Comparison of ENCODE assay signal across 8 cellular contexts in the genomic region with DNA sequence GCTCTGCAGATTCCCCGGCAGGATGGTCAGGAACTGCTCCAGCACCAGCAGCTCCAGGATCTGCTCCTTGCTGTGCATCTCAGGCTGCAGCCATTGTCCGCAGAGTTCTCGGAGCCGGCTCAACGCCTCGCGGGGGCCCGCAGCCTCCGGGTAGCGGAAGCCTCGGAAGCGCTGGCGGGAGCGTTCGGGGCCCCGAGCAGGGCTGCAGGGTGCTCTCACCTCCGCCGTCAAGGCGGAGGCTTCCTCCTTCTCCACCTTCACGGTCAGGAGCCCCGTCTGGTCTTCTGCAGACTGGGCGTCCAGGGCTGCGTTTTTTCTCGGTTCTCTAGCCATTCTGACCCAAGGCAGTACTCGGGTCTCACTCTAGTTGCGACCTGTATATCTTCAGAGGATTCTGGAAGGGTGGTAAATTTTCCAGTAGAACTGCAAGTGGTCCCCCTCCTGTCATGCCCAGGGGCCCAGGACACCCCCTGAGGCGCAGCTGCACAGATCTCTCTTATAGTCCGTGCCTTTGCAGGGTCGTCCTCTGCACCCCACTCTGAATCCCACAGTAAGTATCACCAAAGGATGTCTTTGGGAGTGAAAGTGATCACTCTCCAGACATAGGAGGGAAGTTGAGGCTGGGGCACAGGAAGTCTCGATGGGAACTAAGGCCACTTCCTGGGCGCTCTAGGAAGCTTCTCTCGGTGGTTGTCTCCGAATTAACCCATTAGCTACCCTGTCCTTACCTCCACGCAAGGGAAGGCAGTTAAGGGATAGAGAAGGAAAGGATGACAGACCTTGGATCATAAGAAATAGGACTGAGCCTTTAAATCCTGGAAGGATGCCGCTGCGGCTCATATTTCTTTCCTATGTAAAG. TPM values are rescaled to one million over a fixed set of nuclear protein-coding genes. Genes with fewer than 3 reads are reported as not detected.
DNase-seq lines count a peak whose midpoint lies in the region; ATAC-seq and TF ChIP-seq lines count a peak whose summit lies in the region.

A gene (minus strand): TSS at position 622 of the 859 bp plus-strand sequence. CDS start 289 bp downstream, at position 333.

- DNase-seq in GM10266 (ENCODE audit: extremely low spot score) (peak; percentile 80), NCI-H187 (lab: John Stamatoyannopoulos, UW) (peak; percentile 63 to 78), astrocyte of the cerebellum (ENCODE audit: low read depth) (peak; percentile 86), hippocampal formation (lab: John Stamatoyannopoulos, UW) (peak; percentile 66 to 83), renal cortical epithelial cell (ENCODE audit: low read depth) (peak; percentile 85)
- DNase-seq in T-helper 2 cell treated with Interferon-gamma antibody and Interleukin-4, amounts not matched to agents 5 μg/mL and 100 μg/mL, for 36 hours (ENCODE audit: low spot score) = peak; percentile 70

- peak; percentile 86 for ATAC-seq in HG02678 (IDR thresholded peaks at IDR 0.05; ENCODE audit: unreplicated experiment)
- ATAC-seq in HG02970 (IDR thresholded peaks at IDR 0.05; ENCODE audit: low FRiP score, unreplicated experiment) = no peak

- H3K36me3 Mint-ChIP-seq in T-helper 2 cell treated with Interferon-gamma antibody and Interleukin-4, amounts not matched to agents 5 μg/mL and 100 μg/mL, for 36 hours (ENCODE audit: low read depth) = peaks cover 26% of the 10 kb centered on the region

- no peak for TF ChIP-seq CTCF in GM10266 (IDR thresholded peaks at IDR 0.05; ENCODE audit: control insufficient read depth, insufficient read depth, low read depth, missing control alignments)
- TF ChIP-seq CTCF in astrocyte of the cerebellum (IDR thresholded peaks at IDR 0.05; ENCODE audit: low read depth, low read length, missing control alignments) = no peak

- H3K4me1 Mint-ChIP-seq in T-helper 2 cell treated with Interferon-gamma antibody and Interleukin-4, amounts not matched to agents 5 μg/mL and 100 μg/mL, for 36 hours (ENCODE audit: low read depth) = peaks cover 24% of the 10 kb centered on the region

- peak within 1 kb of the TSS; percentile 86 for H3K27ac Mint-ChIP-seq in T-helper 2 cell treated with Interferon-gamma antibody and Interleukin-4, amounts not matched to agents 5 μg/mL and 100 μg/mL, for 36 hours

- no peaks in the 10 kb centered on the region for H3K27me3 Mint-ChIP-seq in T-helper 2 cell treated with Interferon-gamma antibody and Interleukin-4, amounts not matched to agents 5 μg/mL and 100 μg/mL, for 36 hours (ENCODE audit: low read depth)

- H3K4me3 ChIP-seq in astrocyte of the cerebellum (ENCODE audit: low read depth, low read length) = peak within 1 kb of the TSS; percentile 73

- in situ Hi-C loops in astrocyte of the cerebellum (cut with HindIII; ENCODE audit: low sequenced_read_pairs) = no loop called here

- H3K4me3 Mint-ChIP-seq in T-helper 2 cell treated with Interferon-gamma antibody and Interleukin-4, amounts not matched to agents 5 μg/mL and 100 μg/mL, for 36 hours = peak within 1 kb of the TSS; percentile 99

- peaks cover 6% of the 10 kb centered on the region for H3K9me3 Mint-ChIP-seq in T-helper 2 cell treated with Interferon-gamma antibody and Interleukin-4, amounts not matched to agents 5 μg/mL and 100 μg/mL, for 36 hours

RNA-seq across cellular contexts. Expression of the gene that starts here (rescaled TPM):
- total RNA-seq in renal cortical epithelial cell = 6.1 and 8.1 TPM in 2 replicates
